ENCODE assay signal across 29 cellular contexts in the genomic region with DNA sequence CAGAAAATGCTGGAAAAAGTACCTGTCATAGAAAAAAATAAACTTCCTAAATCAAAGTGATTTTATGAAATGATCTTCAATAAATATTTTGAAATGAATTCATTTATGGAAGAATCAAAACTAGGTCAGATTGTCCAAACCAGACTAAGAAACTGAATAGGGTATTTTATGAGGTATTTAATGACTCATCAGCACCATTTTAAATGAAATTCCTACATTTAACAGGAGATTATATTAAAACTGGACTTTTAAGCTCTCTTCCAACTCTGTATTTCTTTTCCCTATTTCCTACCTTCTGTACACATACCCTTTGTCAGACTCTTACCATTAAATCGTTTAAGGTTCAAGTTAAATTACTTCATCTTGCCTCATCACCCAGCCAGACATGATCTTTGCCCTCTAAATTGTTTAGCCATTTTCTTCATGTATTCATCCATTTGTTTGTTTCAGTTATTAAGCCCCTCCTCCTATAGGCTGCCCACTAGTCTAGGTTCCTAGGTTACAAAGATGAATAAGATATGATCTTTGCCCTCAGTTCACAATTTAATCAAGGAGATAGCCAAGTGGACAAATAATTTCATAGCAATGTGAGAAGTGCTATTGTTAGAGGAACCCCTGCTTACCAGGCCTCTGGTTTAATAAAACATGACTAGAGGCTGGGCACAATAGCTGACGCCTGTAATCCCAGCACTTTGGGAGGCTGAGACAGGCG. TPM values are rescaled to one million over a fixed set of nuclear protein-coding genes. Genes with fewer than 3 reads are reported as not detected.
DNase-seq lines count a peak whose midpoint lies in the region; ATAC-seq and TF ChIP-seq lines count a peak whose summit lies in the region.
"Had no signal": no experiment of that assay in that cellular context is flagged by ENCODE, and none has a peak within 500 bp of the region (broad histone marks: within the 10 kb centered on the region; RNA-seq: fewer than 3 reads in every experiment).

No MANE protein-coding gene starts in this region.

- no peak overlapping the region for H3K4me2 ChIP-seq in IMR-90 (ENCODE audit: low read depth, low read length)

- no peaks in the 10 kb centered on the region for H3K36me3 Mint-ChIP-seq in Caco-2 (ENCODE audit: insufficient read depth, unreplicated experiment)
- H3K36me3 Mint-ChIP-seq in activated CD4-positive, alpha-beta memory T cell treated with anti-CD3 and anti-CD28 coated beads, Interleukin-2, amount 10 ng/mL, durations not matched to agents 7 days and 5 days (ENCODE audit: low read depth) = no peaks in the 10 kb centered on the region

- no peak overlapping the region for H2AK9ac ChIP-seq in IMR-90 (replicated peaks; ENCODE audit: low read depth, low read length, poor library complexity)

- no peaks in the 10 kb centered on the region for H4K20me1 ChIP-seq in IMR-90 (ENCODE audit: insufficient read depth, low read length)

- no peak overlapping the region for H3K18ac ChIP-seq in IMR-90 (ENCODE audit: low read depth, low read length)

- H4K5ac ChIP-seq in IMR-90 (ENCODE audit: low read depth, low read length) = no peak overlapping the region

- no peaks in the 10 kb centered on the region for H3K79me1 ChIP-seq in IMR-90 (ENCODE audit: low read depth in 1 of 2, low read length in 2 of 2)

- TF ChIP-seq RAD21 in IMR-90 (IDR thresholded peaks at IDR 0.05; ENCODE audit: low read length) = no peak

- no peaks in the 10 kb centered on the region for H3K9me1 ChIP-seq in IMR-90 (ENCODE audit: insufficient read depth, low read length)

- no peak overlapping the region for H3K14ac ChIP-seq in IMR-90 (replicated peaks; ENCODE audit: low read depth, low read length)

- H3K9ac ChIP-seq in IMR-90 (ENCODE audit: low read depth, low read length) (no peak overlapping the region), adipocyte (ENCODE audit: low read length) (no peak overlapping the region)
- H3K9ac ChIP-seq: parathyroid adenoma had no signal

- no peak overlapping the region for H3K56ac ChIP-seq in IMR-90 (ENCODE audit: extremely low read depth, insufficient read depth, low read length)

- H3K9me3 ChIP-seq in Caco-2 = no peaks in the 10 kb centered on the region
- H3K9me3 ChIP-seq in IMR-90 (ENCODE audit: control insufficient read depth, insufficient read depth, low read length) = no peaks in the 10 kb centered on the region
- no peaks in the 10 kb centered on the region for H3K9me3 ChIP-seq in adipocyte (ENCODE audit: control insufficient read depth, low read length)
- no peaks in the 10 kb centered on the region for H3K9me3 ChIP-seq in mucosa of descending colon
- H3K9me3 ChIP-seq: upper lobe of left lung had no signal

- H3K27me3 ChIP-seq in Caco-2 (replicated peaks; ENCODE audit: control insufficient read depth, insufficient read depth, low read length) = no peaks in the 10 kb centered on the region
- H3K27me3 ChIP-seq in IMR-90 (ENCODE audit: control insufficient read depth, insufficient read depth, low read length) = no peaks in the 10 kb centered on the region
- H3K27me3 ChIP-seq in adipocyte (replicated peaks; ENCODE audit: control insufficient read depth, insufficient read depth, low read length) = no peaks in the 10 kb centered on the region
- H3K27me3 ChIP-seq: upper lobe of left lung had no signal

- H2AK5ac ChIP-seq in IMR-90 (ENCODE audit: low read depth, low read length) = no peak overlapping the region

- no peak overlapping the region for H2BK15ac ChIP-seq in IMR-90 (ENCODE audit: low read depth, low read length)

- H2BK20ac ChIP-seq in IMR-90 (ENCODE audit: low read depth, low read length) = no peak overlapping the region

- no peak overlapping the region for H3K27ac ChIP-seq in IMR-90 (ENCODE audit: insufficient read depth, low read length)
- H3K27ac ChIP-seq: parathyroid adenoma, upper lobe of left lung had no signal

- no CpG with 5 or more reads among the region's 3 CpGs for WGBS in IMR-90 (ENCODE audit: extremely low coverage in 2 of 2, insufficient read length in 1 of 2), 2 experiments

- dilution Hi-C loops in IMR-90 (cut with HindIII; ENCODE audit: low sequenced_read_pairs, unreplicated experiment) = no loop called here

- H3K4me3 Mint-ChIP-seq in Caco-2 (ENCODE audit: unreplicated experiment) = no peak overlapping the region
- H3K4me3 Mint-ChIP-seq in activated CD4-positive, alpha-beta memory T cell treated with anti-CD3 and anti-CD28 coated beads, Interleukin-2, amount 10 ng/mL, durations not matched to agents 7 days and 5 days = no peak overlapping the region
- H3K4me3 Mint-ChIP-seq: activated naive CD8-positive, alpha-beta T cell treated with anti-CD3 and anti-CD28 coated beads, Interleukin-2, amount 50 U/mL, for 24 hours; activated T-cell treated with anti-CD3 and anti-CD28 coated beads, Interleukin-2, amount 50 U/mL, for 4 hours; nephron; stimulated activated effector memory CD8-positive, alpha-beta T cell treated with anti-CD3 and anti-CD28 coated beads, Interleukin-12 subunit alpha, Interleukin-12 subunit beta, amount 100 ng/mL, for 72 hours had no signal

- in situ Hi-C loops in IMR-90 (cut with MboI; ENCODE audit: low sequenced_read_pairs) = loop anchor here (10.0 kb wide), 1 partner anchor 178 kb away; no protein-coding TSS in a partner anchor

- ATAC-seq in IMR-90 (ENCODE audit: low read depth) (peak; percentile 51), mucosa of descending colon (peak; percentile 40), HG03442 (IDR thresholded peaks at IDR 0.05; ENCODE audit: unreplicated experiment) (no peak)
- ATAC-seq: activated naive CD8-positive, alpha-beta T cell treated with anti-CD3 and anti-CD28 coated beads, Interleukin-2, amount 50 U/mL, for 24 hours; activated T-cell treated with anti-CD3 and anti-CD28 coated beads, Interleukin-2, amount 50 U/mL, for 4 hours; left ventricle myocardium superior; right cardiac atrium; stimulated activated effector memory CD8-positive, alpha-beta T cell treated with anti-CD3 and anti-CD28 coated beads, Interleukin-12 subunit alpha, Interleukin-12 subunit beta, amount 100 ng/mL, for 72 hours had no signal

- intact Hi-C loops in Caco-2 (cut with micrococcal nuclease; ENCODE audit: unreplicated experiment) = no loop called here
- intact Hi-C loops in IMR-90 (cut with micrococcal nuclease) = loop anchor here (2.0 kb wide), 1 partner anchor 178 kb away; no protein-coding TSS in a partner anchor
- intact Hi-C loops in mucosa of descending colon (cut with DNase I, micrococcal nuclease) = loop anchor here in 1 of 2 donors (10.0 kb wide), 1 partner anchor 178 kb away; no protein-coding TSS in a partner anchor

- no peak overlapping the region for H3K23ac ChIP-seq in IMR-90 (ENCODE audit: low read depth, low read length)

- no peak overlapping the region for H2BK120ac ChIP-seq in IMR-90 (ENCODE audit: low read depth, low read length)

- DNase-seq in Caco-2 (no peak), IMR-90 (peak; percentile 5), adipocyte (ENCODE audit: low read depth) (peak; percentile 22), mucosa of descending colon (no peak), NOMO-1 treated with dmso at 0.1 percent for 144 hours (lab: John Stamatoyannopoulos, UW; ENCODE audit: unreplicated experiment) (no peak)
- DNase-seq in activated CD4-positive, alpha-beta memory T cell treated with anti-CD3 and anti-CD28 coated beads, Interleukin-2, amount 10 ng/mL, durations not matched to agents 7 days and 5 days = no peak
- DNase-seq in activated naive CD4-positive, alpha-beta T cell treated with anti-CD3 and anti-CD28 coated beads, Interleukin-2, amount 50 U/mL, for 16 hours = no peak
- DNase-seq: activated CD4-positive, alpha-beta T cell treated with anti-CD3 and anti-CD28 coated beads for 48 hours; activated gamma-delta T cell treated with Interleukin-2 at 50 U/mL for 16 hours; activated naive CD8-positive, alpha-beta T cell treated with anti-CD3 and anti-CD28 coated beads, Interleukin-2, amount 50 U/mL, for 24 hours; activated T-cell treated with anti-CD3 and anti-CD28 coated beads, Interleukin-2, amount 50 U/mL, for 4 hours; C1 segment of cervical spinal cord; cerebellar nuclear complex; DND-41; left ventricle myocardium superior; midbrain; NCI-H1092; NCI-H2029; NCI-H226; NCI-H774; right cardiac atrium; stimulated activated CD4-positive, alpha-beta T cell treated with anti-CD3 and anti-CD28 coated beads, Interleukin-4, amount 100 ng/mL, for 24 hours; substantia nigra; T-helper 2 cell; upper lobe of left lung had no signal

- no peak for TF ChIP-seq POLR2A in IMR-90 (IDR thresholded peaks at IDR 0.05; ENCODE audit: low read depth, low read length)

- H3K4me3 ChIP-seq in Caco-2 (ENCODE audit: low read depth, low read length) = no peak overlapping the region
- no peak overlapping the region for H3K4me3 ChIP-seq in IMR-90 (ENCODE audit: insufficient read depth, low read depth, low read length)
- H3K4me3 ChIP-seq in adipocyte (ENCODE audit: low read length) = no peak overlapping the region
- H3K4me3 ChIP-seq in mucosa of descending colon = no peak overlapping the region
- H3K4me3 ChIP-seq: upper lobe of left lung had no signal

- H3K9me3 Mint-ChIP-seq in Caco-2 (ENCODE audit: unreplicated experiment) = no peaks in the 10 kb centered on the region
- no peaks in the 10 kb centered on the region for H3K9me3 Mint-ChIP-seq in activated CD4-positive, alpha-beta memory T cell treated with anti-CD3 and anti-CD28 coated beads, Interleukin-2, amount 10 ng/mL, durations not matched to agents 7 days and 5 days
- H3K9me3 Mint-ChIP-seq: activated naive CD8-positive, alpha-beta T cell treated with anti-CD3 and anti-CD28 coated beads, Interleukin-2, amount 50 U/mL, for 24 hours; activated T-cell treated with anti-CD3 and anti-CD28 coated beads, Interleukin-2, amount 50 U/mL, for 4 hours; nephron; stimulated activated effector memory CD8-positive, alpha-beta T cell treated with anti-CD3 and anti-CD28 coated beads, Interleukin-12 subunit alpha, Interleukin-12 subunit beta, amount 100 ng/mL, for 72 hours had no signal

- TF ChIP-seq CTCF in Caco-2 (IDR thresholded peaks at IDR 0.05; ENCODE audit: insufficient read depth in 1 of 2, low read depth in 1 of 2, low read length in 1 of 2, severe bottlenecking in 1 of 2, unreplicated experiment in 1 of 2) = no peak
- TF ChIP-seq CTCF in IMR-90 (conservative IDR thresholded peaks at IDR 0.05; ENCODE audit: low read depth, low read length) = no peak
- TF ChIP-seq CTCF in mucosa of descending colon (IDR thresholded peaks at IDR 0.05) = no peak

- no peak overlapping the region for H2BK5ac ChIP-seq in IMR-90 (ENCODE audit: low read depth, low read length, poor library complexity, severe bottlenecking)

- H3K27ac Mint-ChIP-seq in Caco-2 (ENCODE audit: unreplicated experiment) = peak overlapping the region; percentile 21
- H3K27ac Mint-ChIP-seq in activated CD4-positive, alpha-beta memory T cell treated with anti-CD3 and anti-CD28 coated beads, Interleukin-2, amount 10 ng/mL, durations not matched to agents 7 days and 5 days = no peak overlapping the region
- H3K27ac Mint-ChIP-seq: activated naive CD8-positive, alpha-beta T cell treated with anti-CD3 and anti-CD28 coated beads, Interleukin-2, amount 50 U/mL, for 24 hours; nephron; stimulated activated effector memory CD8-positive, alpha-beta T cell treated with anti-CD3 and anti-CD28 coated beads, Interleukin-12 subunit alpha, Interleukin-12 subunit beta, amount 100 ng/mL, for 72 hours had no signal

- POLR2A ChIA-PET in Caco-2 (lab: Charles Lee) = no interaction called here
- POLR2A ChIA-PET in IMR-90 (lab: Charles Lee; ENCODE audit: unreplicated experiment) = no interaction called here
- POLR2A ChIA-PET in activated CD4-positive, alpha-beta memory T cell treated with anti-CD3 and anti-CD28 coated beads, Interleukin-2, amount 10 ng/mL, durations not matched to agents 7 days and 5 days (lab: Charles Lee) = interaction anchor here (1.2 kb wide), 1 partner anchor 24 kb away, joined by 3 read pairs; no protein-coding TSS in a partner anchor

- H4K8ac ChIP-seq in IMR-90 (ENCODE audit: low read depth in 2 of 2, low read length in 2 of 2) = no peak overlapping the region

- CTCF ChIA-PET in Caco-2 (lab: Charles Lee) = no interaction called here
- CTCF ChIA-PET in IMR-90 (lab: Yijun Ruan, JAX) = interaction anchor here (1.1 kb wide), 1 partner anchor 179 kb away, joined by 5 read pairs; no protein-coding TSS in a partner anchor
- CTCF ChIA-PET in activated CD4-positive, alpha-beta memory T cell treated with anti-CD3 and anti-CD28 coated beads, Interleukin-2, amount 10 ng/mL, durations not matched to agents 7 days and 5 days (lab: Charles Lee) = no interaction called here

- no peaks in the 10 kb centered on the region for H3K27me3 Mint-ChIP-seq in Caco-2 (ENCODE audit: insufficient read depth, unreplicated experiment)
- no peaks in the 10 kb centered on the region for H3K27me3 Mint-ChIP-seq in activated CD4-positive, alpha-beta memory T cell treated with anti-CD3 and anti-CD28 coated beads, Interleukin-2, amount 10 ng/mL, durations not matched to agents 7 days and 5 days
- H3K27me3 Mint-ChIP-seq: activated naive CD8-positive, alpha-beta T cell treated with anti-CD3 and anti-CD28 coated beads, Interleukin-2, amount 50 U/mL, for 24 hours had no signal

- no peak overlapping the region for H3K4ac ChIP-seq in IMR-90 (ENCODE audit: low read depth, low read length)

- no peak overlapping the region for H4K91ac ChIP-seq in IMR-90 (ENCODE audit: insufficient read depth, low read depth, low read length)

- H3K4me1 Mint-ChIP-seq in Caco-2 (ENCODE audit: low read depth, unreplicated experiment) = peaks cover 14% of the 10 kb centered on the region
- peaks cover 2% of the 10 kb centered on the region for H3K4me1 Mint-ChIP-seq in activated CD4-positive, alpha-beta memory T cell treated with anti-CD3 and anti-CD28 coated beads, Interleukin-2, amount 10 ng/mL, durations not matched to agents 7 days and 5 days
- H3K4me1 Mint-ChIP-seq: nephron; stimulated activated effector memory CD8-positive, alpha-beta T cell treated with anti-CD3 and anti-CD28 coated beads, Interleukin-12 subunit alpha, Interleukin-12 subunit beta, amount 100 ng/mL, for 72 hours had no signal

- H3K4me1 ChIP-seq in Caco-2 (peaks cover 12% of the 10 kb centered on the region), IMR-90 (ENCODE audit: control insufficient read depth, insufficient read depth, low read length) (no peaks in the 10 kb centered on the region), adipocyte (ENCODE audit: control insufficient read depth, insufficient read depth, low read length) (peaks cover 13% of the 10 kb centered on the region), mucosa of descending colon (ENCODE audit: low read depth) (peaks cover 3% of the 10 kb centered on the region)
- H3K4me1 ChIP-seq: parathyroid adenoma had no signal

- no peak overlapping the region for H2AFZ ChIP-seq in IMR-90 (replicated peaks; ENCODE audit: low read length, poor library complexity)
- H2AFZ ChIP-seq: parathyroid adenoma had no signal

- BruUV-seq in Caco-2 (replicated peaks; lab: Mats Ljungman, UMichigan) = no TSS peak
- BruUV-seq in IMR-90 (replicated peaks; lab: Mats Ljungman, UMichigan) = no TSS peak

- H3K36me3 ChIP-seq in Caco-2 (ENCODE audit: control insufficient read depth, insufficient read depth, low read length) (no peaks in the 10 kb centered on the region), IMR-90 (ENCODE audit: control insufficient read depth, insufficient read depth, low read length) (0 out of 2 replicates have a peak, but pooled peaks cover 1% of the 10 kb centered on the region), adipocyte (ENCODE audit: control insufficient read depth, insufficient read depth, low read length, severe bottlenecking) (peaks cover 19% of the 10 kb centered on the region), mucosa of descending colon (ENCODE audit: low read depth) (no peaks in the 10 kb centered on the region)
- H3K36me3 ChIP-seq: upper lobe of left lung had no signal

RNA-seq across cellular contexts. Expression of gene TATDN3, which starts 25.0 kb away (rescaled TPM):
- total RNA-seq in Caco-2 (2022) = 9.6 and 12.4 TPM in 2 replicates
- total RNA-seq in IMR-90 (2012; rRNA removed) = 12.0 and 12.8 TPM in 2 replicates
- polyA plus RNA-seq in IMR-90 (2012; rRNA removed) = 4.4 and 4.9 TPM in 2 replicates
- 1.6 and 2.4 TPM in 2 replicates for polyA plus RNA-seq in IMR-90 (2012; cell fraction: cytosol; rRNA removed)
- polyA plus RNA-seq in IMR-90 (2012; cell fraction: nucleus; rRNA removed; ENCODE audit: low replicate concordance) = 0.74 and 3.6 TPM in 2 replicates
- total RNA-seq in mucosa of descending colon = 10 to 100 TPM in 2 of 3 donors, 1 to 10 TPM in 1; 9.2 to 10.8 (median 10.5) TPM
- 10 to 100 TPM; 18.6 to 20.2 TPM for total RNA-seq in activated CD4-positive, alpha-beta memory T cell treated with anti-CD3 and anti-CD28 coated beads, Interleukin-2, amount 10 ng/mL, durations not matched to agents 7 days and 5 days

RNA-seq across cellular contexts. Expression of gene NSL1, which starts 25.1 kb away (rescaled TPM):
- total RNA-seq in Caco-2 (2022) (35.9 and 45.6 TPM in 2 replicates), IMR-90 (2012; rRNA removed) (32.8 and 42.5 TPM in 2 replicates), mucosa of descending colon (10 to 100 TPM; 20.4 to 25.3 (median 21.5) TPM)
- 19.1 and 26.7 TPM in 2 replicates for polyA plus RNA-seq in IMR-90 (2012; rRNA removed)
- 18.2 and 26.4 TPM in 2 replicates for polyA plus RNA-seq in IMR-90 (2012; cell fraction: cytosol; rRNA removed)
- polyA plus RNA-seq in IMR-90 (2012; cell fraction: nucleus; rRNA removed; ENCODE audit: low replicate concordance) = 8.8 and 9.3 TPM in 2 replicates
- 10 to 100 TPM; 36.4 to 38.1 TPM for total RNA-seq in activated CD4-positive, alpha-beta memory T cell treated with anti-CD3 and anti-CD28 coated beads, Interleukin-2, amount 10 ng/mL, durations not matched to agents 7 days and 5 days

RNA-seq across cellular contexts. Expression of gene SPATA45, which starts 30.7 kb away (rescaled TPM):
- not detected in 2 replicates for total RNA-seq in Caco-2 (2022)
- not detected in 2 replicates for total RNA-seq in IMR-90 (2012; rRNA removed)
- not detected in 2 replicates for polyA plus RNA-seq in IMR-90 (2012; rRNA removed)
- polyA plus RNA-seq in IMR-90 (2012; cell fraction: cytosol; rRNA removed) = not detected in 2 replicates
- polyA plus RNA-seq in IMR-90 (2012; cell fraction: nucleus; rRNA removed; ENCODE audit: low replicate concordance) = not detected in 2 replicates
- not detected for total RNA-seq in mucosa of descending colon
- not detected for total RNA-seq in activated CD4-positive, alpha-beta memory T cell treated with anti-CD3 and anti-CD28 coated beads, Interleukin-2, amount 10 ng/mL, durations not matched to agents 7 days and 5 days
- total RNA-seq: activated T-cell treated with anti-CD3 and anti-CD28 coated beads, Interleukin-2, amount 50 U/mL, for 4 hours; left ventricle myocardium superior; right cardiac atrium had no signal
- polyA plus RNA-seq: right cardiac atrium had no signal

RNA-seq across cellular contexts. Expression of gene FLVCR1, which starts 41.4 kb away (rescaled TPM):
- total RNA-seq in Caco-2 (2022) (30.8 and 36.3 TPM in 2 replicates), IMR-90 (2012; rRNA removed) (3.9 and 6.7 TPM in 2 replicates), mucosa of descending colon (10 to 100 TPM in 2 of 3 donors, 1 to 10 TPM in 1; 9.7 to 12.1 (median 10.1) TPM)
- polyA plus RNA-seq in IMR-90 (2012; rRNA removed) = 1.9 and 2.4 TPM in 2 replicates
- 0.67 and 0.69 TPM in 2 replicates for polyA plus RNA-seq in IMR-90 (2012; cell fraction: cytosol; rRNA removed)
- polyA plus RNA-seq in IMR-90 (2012; cell fraction: nucleus; rRNA removed; ENCODE audit: low replicate concordance) = 3.9 and 9.4 TPM in 2 replicates
- 10 to 100 TPM; 11.7 to 14.2 TPM for total RNA-seq in activated CD4-positive, alpha-beta memory T cell treated with anti-CD3 and anti-CD28 coated beads, Interleukin-2, amount 10 ng/mL, durations not matched to agents 7 days and 5 days

Comparison
In these comparisons a context has a peak if more than half of its experiments do, and no peak if none do; other contexts are left out.
1. DNase-seq: peak in IMR-90 (single experiment) and adipocyte (single experiment); none in Caco-2 (0 of 2), mucosa of descending colon (0 of 3), NOMO-1 treated with dmso at 0.1 percent for 144 hours (single experiment), activated CD4-positive, alpha-beta memory T cell treated with anti-CD3 and anti-CD28 coated beads, Interleukin-2, amount 10 ng/mL, durations not matched to agents 7 days and 5 days (single experiment) and activated naive CD4-positive, alpha-beta T cell treated with anti-CD3 and anti-CD28 coated beads, Interleukin-2, amount 50 U/mL, for 16 hours (single experiment).